In the genomic region with DNA sequence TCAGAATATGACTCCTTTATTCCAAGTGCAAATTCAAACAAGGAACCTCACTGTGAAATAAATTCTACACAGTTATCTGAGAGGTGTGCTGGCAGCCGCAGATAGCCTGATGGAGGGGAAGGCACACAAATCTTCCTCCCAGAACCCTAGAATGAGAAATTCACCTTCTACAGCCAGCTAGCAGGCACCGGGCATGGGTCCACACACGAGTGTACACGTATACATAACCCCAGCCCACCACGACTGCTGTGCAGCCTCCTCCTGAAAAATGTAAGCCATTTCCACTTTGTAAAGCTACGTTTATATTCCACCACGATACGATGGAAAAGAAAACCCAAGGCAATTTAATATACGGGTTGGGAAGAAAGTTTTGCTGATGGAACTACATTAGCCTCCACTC, we compare ENCODE assay signal across 8 cellular contexts. TPM values are rescaled to one million over a fixed set of nuclear protein-coding genes. Genes with fewer than 3 reads are reported as not detected.
DNase-seq lines count a peak whose midpoint lies in the region; TF ChIP-seq lines count a peak whose summit lies in the region.

No MANE protein-coding gene starts in this region.

- intact Hi-C loops in left ventricle myocardium inferior (cut with micrococcal nuclease), result no loop called here

- peak; percentile 30 for DNase-seq in activated T-cell treated with anti-CD3 and anti-CD28 coated beads, Interleukin-2, amount 50 U/mL, for 24 hours
- DNase-seq in activated T-cell treated with anti-CD3 and anti-CD28 coated beads for 4 hours (no peak), left ventricle myocardium inferior (no peak), NCI-H2029 treated with DMSO at 0.1 percent for 48 hours (lab: John Stamatoyannopoulos, UW) (no peak), NCI-H510A treated with DMSO at 0.1 percent for 48 hours (lab: John Stamatoyannopoulos, UW) (no peak)
- peak; percentile 2 to 6 for DNase-seq in activated CD4-positive, alpha-beta T cell treated with anti-CD3 and anti-CD28 coated beads, Interleukin-2, amount 50 U/mL, for 48 hours
- DNase-seq in activated CD8-positive, alpha-beta memory T cell treated with anti-CD3 and anti-CD28 coated beads, Interleukin-2, amount 50 U/mL, for 4 hours, result no peak

- peak overlapping the region; percentile 86 for H3K4me3 ChIP-seq in left ventricle myocardium inferior
- peak overlapping the region; percentile 77 to 94 (median 87) for H3K4me3 ChIP-seq in skin epidermis

- H3K27me3 Mint-ChIP-seq in activated T-cell treated with anti-CD3 and anti-CD28 coated beads, Interleukin-2, amount 50 U/mL, for 24 hours, result no peaks in the 10 kb centered on the region

- H3K9me3 ChIP-seq in left ventricle myocardium inferior (replicated peaks), result peaks cover 4% of the 10 kb centered on the region

- H3K4me3 Mint-ChIP-seq in activated T-cell treated with anti-CD3 and anti-CD28 coated beads, Interleukin-2, amount 50 U/mL, for 24 hours, result peak overlapping the region; percentile 85

- peak overlapping the region; percentile 96 for H3K27ac Mint-ChIP-seq in activated T-cell treated with anti-CD3 and anti-CD28 coated beads, Interleukin-2, amount 50 U/mL, for 24 hours

- H3K4me1 Mint-ChIP-seq in activated T-cell treated with anti-CD3 and anti-CD28 coated beads, Interleukin-2, amount 50 U/mL, for 24 hours (ENCODE audit: low read depth), result peaks cover 40% of the 10 kb centered on the region

- peaks cover 36% of the 10 kb centered on the region for H3K4me1 ChIP-seq in left ventricle myocardium inferior

- no peak for TF ChIP-seq CTCF in left ventricle myocardium inferior (IDR thresholded peaks at IDR 0.05; ENCODE audit: borderline replicate concordance)

- peaks cover 17% of the 10 kb centered on the region for H3K36me3 ChIP-seq in left ventricle myocardium inferior

- no peaks in the 10 kb centered on the region for H3K27me3 ChIP-seq in left ventricle myocardium inferior (ENCODE audit: low read depth)

- peaks cover 54% of the 10 kb centered on the region for H3K36me3 Mint-ChIP-seq in activated T-cell treated with anti-CD3 and anti-CD28 coated beads, Interleukin-2, amount 50 U/mL, for 24 hours (ENCODE audit: low read depth)

- no peaks in the 10 kb centered on the region for H3K9me3 Mint-ChIP-seq in activated T-cell treated with anti-CD3 and anti-CD28 coated beads, Interleukin-2, amount 50 U/mL, for 24 hours

- H3K27ac ChIP-seq in left ventricle myocardium inferior (replicated peaks) (peak overlapping the region; percentile 86), skin epidermis (peak overlapping the region in 19 of 21 experiments; percentile 41 to 97 (median 94))

RNA-seq across cellular contexts. Expression of a gene that starts 1.8 kb away (rescaled TPM):
- total RNA-seq in left ventricle myocardium inferior, result 5.3 TPM

Comparison
In these comparisons a context has a peak if more than half of its experiments do, and no peak if none do; other contexts are left out.
1. DNase-seq: peak in activated T-cell treated with anti-CD3 and anti-CD28 coated beads, Interleukin-2, amount 50 U/mL, for 24 hours (single experiment) and activated CD4-positive, alpha-beta T cell treated with anti-CD3 and anti-CD28 coated beads, Interleukin-2, amount 50 U/mL, for 48 hours (2 of 2); none in activated T-cell treated with anti-CD3 and anti-CD28 coated beads for 4 hours (single experiment), left ventricle myocardium inferior (single experiment), NCI-H2029 treated with DMSO at 0.1 percent for 48 hours (single experiment), NCI-H510A treated with DMSO at 0.1 percent for 48 hours (single experiment) and activated CD8-positive, alpha-beta memory T cell treated with anti-CD3 and anti-CD28 coated beads, Interleukin-2, amount 50 U/mL, for 4 hours (single experiment).